Comparison of ENCODE assay signal across 8 cellular contexts in genomic region chr22:39003165-39003638, GRCh38. TPM values are rescaled to one million over a fixed set of nuclear protein-coding genes. Genes with fewer than 3 reads are reported as not detected.
A peak's percentile ranks its signal among the peaks of the same experiment; 100 is the strongest.
DNase-seq lines count a peak whose midpoint lies in the region; ATAC-seq and TF ChIP-seq lines count a peak whose summit lies in the region.

No MANE protein-coding gene starts in this region.

- no peak overlapping the region for H3K23ac ChIP-seq in neuronal stem cell (ENCODE audit: low read depth, low read length, poor library complexity)

- no peaks in the 10 kb centered on the region for H3K36me3 ChIP-seq in neuronal stem cell (replicated peaks in 1 of 2; ENCODE audit: control insufficient read depth in 2 of 2, insufficient read depth in 2 of 2, low read length in 2 of 2)

- no peak overlapping the region for H2BK5ac ChIP-seq in neuronal stem cell (ENCODE audit: low read length)

- peaks cover 7% of the 10 kb centered on the region for H3K27me3 Mint-ChIP-seq in activated T-cell treated with anti-CD3 and anti-CD28 coated beads, Interleukin-2, amount 50 U/mL, for 72 hours (ENCODE audit: low read depth)

- H3K36me3 Mint-ChIP-seq in activated T-cell treated with anti-CD3 and anti-CD28 coated beads, Interleukin-2, amount 50 U/mL, for 72 hours (ENCODE audit: insufficient read depth in 2 of 2) = no peaks in the 10 kb centered on the region

- H3K27ac Mint-ChIP-seq in activated T-cell treated with anti-CD3 and anti-CD28 coated beads, Interleukin-2, amount 50 U/mL, for 72 hours = no peak overlapping the region

- no peak overlapping the region for H3K4ac ChIP-seq in neuronal stem cell (ENCODE audit: low read length)

- no peaks in the 10 kb centered on the region for H3K9me3 Mint-ChIP-seq in activated T-cell treated with anti-CD3 and anti-CD28 coated beads, Interleukin-2, amount 50 U/mL, for 72 hours

- no CpG with 5 or more reads among the region's 7 CpGs for WGBS in neuronal stem cell (ENCODE audit: extremely low coverage in 2 of 2, insufficient read length in 2 of 2, insufficient replicate concordance in 1 of 2), 2 donors

- peak overlapping the region; percentile 1 for H2BK15ac ChIP-seq in neuronal stem cell (ENCODE audit: low read length)

- ATAC-seq in activated T-cell treated with anti-CD3 and anti-CD28 coated beads, Interleukin-2, amount 50 U/mL, for 72 hours (replicated peaks in 1 of 2) = peak; percentile 97

- H3K9ac ChIP-seq in neuronal stem cell (ENCODE audit: low read depth, low read length, poor library complexity) = no peak overlapping the region

- H2AFZ ChIP-seq in neuronal stem cell (ENCODE audit: low read length) = peak overlapping the region; percentile 88

- peak; percentile 76 for DNase-seq in NK-92 treated with Interleukin-12 subunit alpha and Interleukin-12 subunit beta, amount 100 ng/mL, for 24 hours (lab: John Stamatoyannopoulos, UW)
- DNase-seq in NK-92 (lab: John Stamatoyannopoulos, UW; ENCODE audit: unreplicated experiment) = no peak
- DNase-seq in HPDE6-E6E7 (ENCODE audit: extremely low spot score) = peak; percentile 75
- DNase-seq in RPMI7951 (ENCODE audit: low read depth) = peak; percentile 82
- peak; percentile 81 for DNase-seq in activated T-cell treated with anti-CD3 and anti-CD28 coated beads, Interleukin-2, amount 50 U/mL, for 72 hours
- peak; percentile 89 for DNase-seq in fibroblast of pulmonary artery (ENCODE audit: low read depth)
- peak; percentile 70 for DNase-seq in neuronal stem cell (ENCODE audit: low spot score)
- peak; percentile 74 for DNase-seq in superior temporal gyrus (ENCODE audit: extremely low spot score)

- H3K27ac ChIP-seq in neuronal stem cell (replicated peaks; ENCODE audit: low read length) = no peak overlapping the region

- peaks cover 0 to 13% (median 0%) of the 10 kb centered on the region in 3 experiments for H3K27me3 ChIP-seq in neuronal stem cell (ENCODE audit: control insufficient read depth in 3 of 3, insufficient read depth in 3 of 3, low read depth in 1 of 3, low read length in 3 of 3)

- no peak overlapping the region for H3K4me3 Mint-ChIP-seq in activated T-cell treated with anti-CD3 and anti-CD28 coated beads, Interleukin-2, amount 50 U/mL, for 72 hours

- no peak overlapping the region for H2BK120ac ChIP-seq in neuronal stem cell (ENCODE audit: low read depth, low read length)

- H4K91ac ChIP-seq in neuronal stem cell (ENCODE audit: low read depth, low read length, poor library complexity) = no peak overlapping the region

- peaks cover 14% of the 10 kb centered on the region for H3K4me1 Mint-ChIP-seq in activated T-cell treated with anti-CD3 and anti-CD28 coated beads, Interleukin-2, amount 50 U/mL, for 72 hours (ENCODE audit: low read depth)

- peaks cover 0 to 2% of the 10 kb centered on the region in 2 donors for H3K9me3 ChIP-seq in neuronal stem cell (replicated peaks in 1 of 2; ENCODE audit: control insufficient read depth in 2 of 2, insufficient read depth in 1 of 2, low read depth in 1 of 2, low read length in 2 of 2)

- H4K8ac ChIP-seq in neuronal stem cell (ENCODE audit: low read depth, low read length) = no peak overlapping the region

- no peak overlapping the region for H2BK12ac ChIP-seq in neuronal stem cell (ENCODE audit: low read length)

- H3K4me3 ChIP-seq in fibroblast of pulmonary artery (replicated peaks; ENCODE audit: low read depth, low read length) (no peak overlapping the region), neuronal stem cell (ENCODE audit: low read length in 2 of 2) (no peak overlapping the region)

- H3K14ac ChIP-seq in neuronal stem cell (ENCODE audit: low read length) = no peak overlapping the region

- no peak overlapping the region for H3K4me2 ChIP-seq in neuronal stem cell (ENCODE audit: insufficient read depth, low read length, poor library complexity, severe bottlenecking)

- H3K4me1 ChIP-seq in neuronal stem cell (ENCODE audit: control insufficient read depth in 2 of 2, insufficient read depth in 1 of 2, low read depth in 1 of 2, low read length in 2 of 2) = peaks cover 4% of the 10 kb centered on the region in 2 donors

- H2AK5ac ChIP-seq in neuronal stem cell (ENCODE audit: low read depth, low read length) = no peak overlapping the region

- peak; percentile 77 for TF ChIP-seq CTCF in fibroblast of pulmonary artery (IDR thresholded peaks at IDR 0.05; ENCODE audit: low read length, missing control alignments)

- peaks cover 2% of the 10 kb centered on the region for H3K79me1 ChIP-seq in neuronal stem cell (ENCODE audit: low read depth, low read length)

- H3K18ac ChIP-seq in neuronal stem cell (ENCODE audit: low read length) = peak overlapping the region; percentile 39

RNA-seq across cellular contexts. Expression of gene APOBEC3C, which starts 10.9 kb away (rescaled TPM):
- 10.8 and 11.2 TPM in 2 replicates for total RNA-seq in RPMI7951 (2014; rRNA removed; shearing (Covaris generic))
- 100 to 1,000 TPM; 143 to 147 TPM for total RNA-seq in activated T-cell treated with anti-CD3 and anti-CD28 coated beads, Interleukin-2, amount 50 U/mL, for 72 hours
- 18.7 TPM for polyA plus RNA-seq in neuronal stem cell (2013, experiment 1 of 2)
- 20.6 TPM for polyA plus RNA-seq in neuronal stem cell (2013, experiment 2 of 2)

RNA-seq across cellular contexts. Expression of gene APOBEC3D, which starts 17.7 kb away (rescaled TPM):
- 1.7 and 3.3 TPM in 2 replicates for total RNA-seq in RPMI7951 (2014; rRNA removed; shearing (Covaris generic))
- 10 to 100 TPM; 33.9 to 43.0 TPM for total RNA-seq in activated T-cell treated with anti-CD3 and anti-CD28 coated beads, Interleukin-2, amount 50 U/mL, for 72 hours
- 1.2 TPM for polyA plus RNA-seq in neuronal stem cell (2013, experiment 1 of 2)
- polyA plus RNA-seq in neuronal stem cell (2013, experiment 2 of 2) = 1.2 TPM

RNA-seq across cellular contexts. Expression of gene APOBEC3B, which starts 21.1 kb away (rescaled TPM):
- 19.6 and 20.9 TPM in 2 replicates for total RNA-seq in RPMI7951 (2014; rRNA removed; shearing (Covaris generic))
- total RNA-seq in activated T-cell treated with anti-CD3 and anti-CD28 coated beads, Interleukin-2, amount 50 U/mL, for 72 hours = 10 to 100 TPM; 27.1 to 44.7 TPM
- 2.9 TPM for polyA plus RNA-seq in neuronal stem cell (2013, experiment 1 of 2)
- polyA plus RNA-seq in neuronal stem cell (2013, experiment 2 of 2) = 2.8 TPM

RNA-seq across cellular contexts. Expression of gene APOBEC3F, which starts 37.5 kb away (rescaled TPM):
- total RNA-seq in RPMI7951 (2014; rRNA removed; shearing (Covaris generic)) = 7.9 and 8.9 TPM in 2 replicates
- 10 to 100 TPM; 44.8 to 49.0 TPM for total RNA-seq in activated T-cell treated with anti-CD3 and anti-CD28 coated beads, Interleukin-2, amount 50 U/mL, for 72 hours
- polyA plus RNA-seq in neuronal stem cell (2013, experiment 1 of 2) = 3.5 TPM
- polyA plus RNA-seq in neuronal stem cell (2013, experiment 2 of 2) = 3.9 TPM

RNA-seq across cellular contexts. Expression of gene APOBEC3A, which starts 45.8 kb away (rescaled TPM):
- total RNA-seq in RPMI7951 (2014; rRNA removed; shearing (Covaris generic)) = not detected in 2 replicates
- under 1 TPM in 1 of 2 donors, not detected in 1; 0.37 TPM for total RNA-seq in activated T-cell treated with anti-CD3 and anti-CD28 coated beads, Interleukin-2, amount 50 U/mL, for 72 hours
- polyA plus RNA-seq in neuronal stem cell (2013, experiment 1 of 2) = not detected
- not detected for polyA plus RNA-seq in neuronal stem cell (2013, experiment 2 of 2)

Comparison
In these comparisons a context has a peak if more than half of its experiments do, and no peak if none do; other contexts are left out.
1. RNA of gene APOBEC3C, which starts 10.9 kb away (total RNA-seq): 143 to 147 TPM in activated T-cell treated with anti-CD3 and anti-CD28 coated beads, Interleukin-2, amount 50 U/mL, for 72 hours; 10.8 to 11.2 TPM in RPMI7951; every median in the first group is over 10 times any median in the second.